In genomic region chr1:28756846-28757245, GRCh38 we compare ENCODE assay signal across 11 cellular contexts. TPM values are rescaled to one million over a fixed set of nuclear protein-coding genes. Genes with fewer than 3 reads are reported as not detected.
DNase-seq lines count a peak whose midpoint lies in the region; ATAC-seq and TF ChIP-seq lines count a peak whose summit lies in the region.
"Had no signal": no experiment of that assay in that cellular context is flagged by ENCODE, and none has a peak within 500 bp of the region (broad histone marks: within the 10 kb centered on the region; RNA-seq: fewer than 3 reads in every experiment).

No MANE protein-coding gene starts in this region.

- H3K79me2 ChIP-seq in DOHH2 (ENCODE audit: control insufficient read depth, low read length) = peaks cover 100% of the 10 kb centered on the region

- H3K4me3 Mint-ChIP-seq in memory B cell = no peak overlapping the region
- H3K4me3 Mint-ChIP-seq: activated CD4-positive, alpha-beta memory T cell treated with anti-CD3 and anti-CD28 coated beads for 36 hours had no signal

- H3K4me1 ChIP-seq in DOHH2 (ENCODE audit: control insufficient read depth, low read length) = peaks cover 8% of the 10 kb centered on the region; the same call in 1 of the 2 replicates

- H3K9me3 Mint-ChIP-seq in memory B cell = no peaks in the 10 kb centered on the region
- H3K9me3 Mint-ChIP-seq: activated CD4-positive, alpha-beta memory T cell treated with anti-CD3 and anti-CD28 coated beads for 36 hours; stimulated activated naive CD8-positive, alpha-beta T cell treated with anti-CD3 and anti-CD28 coated beads, Interleukin-15, amount 100 ng/mL, for 72 hours had no signal

- H3K27ac ChIP-seq in DOHH2 (ENCODE audit: low read depth, low read length) = no peak overlapping the region

- H3K4me3 ChIP-seq in DOHH2 (ENCODE audit: low read length) (no peak overlapping the region), LNCaP clone FGC (ENCODE audit: low read depth, low read length) (no peak overlapping the region)
- H3K4me3 ChIP-seq: adrenal gland had no signal

- no peaks in the 10 kb centered on the region for H3K27me3 Mint-ChIP-seq in memory B cell
- H3K27me3 Mint-ChIP-seq: activated CD4-positive, alpha-beta memory T cell treated with anti-CD3 and anti-CD28 coated beads for 36 hours; stimulated activated naive CD8-positive, alpha-beta T cell treated with anti-CD3 and anti-CD28 coated beads, Interleukin-15, amount 100 ng/mL, for 72 hours had no signal

- peak; percentile 41 for ATAC-seq in memory B cell (ENCODE audit: low read depth)
- no peak for ATAC-seq in HG02885 (IDR thresholded peaks at IDR 0.05; ENCODE audit: poor library complexity, unreplicated experiment)
- no peak for ATAC-seq in stimulated activated naive CD8-positive, alpha-beta T cell treated with anti-CD3 and anti-CD28 coated beads, Interleukin-15, Interleukin-2, amounts not matched to agents 100 U/mL and 50 U/mL, for 24 hours
- ATAC-seq: stimulated activated naive CD8-positive, alpha-beta T cell treated with anti-CD3 and anti-CD28 coated beads, Interleukin-15, amount 100 ng/mL, for 72 hours had no signal

- peaks cover 44% of the 10 kb centered on the region for H4K20me1 ChIP-seq in DOHH2 (ENCODE audit: control insufficient read depth, insufficient read depth, low read depth, low read length)

- H3K36me3 Mint-ChIP-seq in memory B cell = peaks cover 17% of the 10 kb centered on the region

- H3K27me3 ChIP-seq in DOHH2 (ENCODE audit: control insufficient read depth, low read length) = no peaks in the 10 kb centered on the region
- H3K27me3 ChIP-seq: adrenal gland had no signal

- H3K27ac Mint-ChIP-seq in memory B cell = no peak overlapping the region
- H3K27ac Mint-ChIP-seq: activated CD4-positive, alpha-beta memory T cell treated with anti-CD3 and anti-CD28 coated beads for 36 hours had no signal

- H3K9me3 ChIP-seq in DOHH2 (ENCODE audit: control insufficient read depth, insufficient read depth, low read length) = no peaks in the 10 kb centered on the region
- H3K9me3 ChIP-seq: adrenal gland had no signal

- H3K4me2 ChIP-seq in DOHH2 (ENCODE audit: low read length) = no peak overlapping the region

- H3F3A ChIP-seq in DOHH2 (ENCODE audit: control insufficient read depth, insufficient read depth) = peaks cover 8% of the 10 kb centered on the region; the same call in 1 of the 2 replicates

- no peak for DNase-seq in LNCaP clone FGC (ENCODE audit: low read depth)
- DNase-seq in dermis blood vessel endothelial cell = peak; percentile 45
- DNase-seq in memory B cell (ENCODE audit: low spot score in 2 of 2) = no peak
- no peak for DNase-seq in DMS114 treated with DMSO at 0.1 percent for 48 hours (lab: John Stamatoyannopoulos, UW; ENCODE audit: unreplicated experiment)
- no peak for DNase-seq in stimulated activated naive CD8-positive, alpha-beta T cell treated with anti-CD3 and anti-CD28 coated beads, Interleukin-15, Interleukin-2, amounts not matched to agents 100 U/mL and 50 U/mL, for 24 hours
- DNase-seq: activated CD4-positive, alpha-beta memory T cell treated with anti-CD3 and anti-CD28 coated beads for 36 hours; adrenal gland; NCI-H2227 treated with DMSO at 0.1 percent for 48 hours; stimulated activated naive CD8-positive, alpha-beta T cell treated with anti-CD3 and anti-CD28 coated beads, Interleukin-15, amount 100 ng/mL, for 72 hours had no signal

- H3K4me1 Mint-ChIP-seq in memory B cell = peaks cover 14% of the 10 kb centered on the region

- TF ChIP-seq CTCF in DOHH2 (IDR thresholded peaks at IDR 0.05; ENCODE audit: low read depth, low read length, poor library complexity, severe bottlenecking) (peak; percentile 43), LNCaP clone FGC (IDR thresholded peaks at IDR 0.05; ENCODE audit: control insufficient read depth, extremely low read depth, insufficient read depth) (peak; percentile 47)

- H3K9me2 ChIP-seq in DOHH2 (replicated peaks; ENCODE audit: control insufficient read depth, low read length) = no peaks in the 10 kb centered on the region

- H3K36me3 ChIP-seq in DOHH2 (ENCODE audit: control insufficient read depth, low read length) = peaks cover 78% of the 10 kb centered on the region

RNA-seq across cellular contexts. Expression of gene YTHDF2, which starts 20.1 kb away (rescaled TPM):
- total RNA-seq in dermis blood vessel endothelial cell = 94.1 and 103 TPM in 2 replicates

RNA-seq across cellular contexts. Expression of gene OPRD1, which starts 55.1 kb away (rescaled TPM):
- under 0.01 TPM in 1 of 2 replicates, not detected in the other for total RNA-seq in dermis blood vessel endothelial cell
- total RNA-seq: activated CD4-positive, alpha-beta memory T cell treated with anti-CD3 and anti-CD28 coated beads for 36 hours had no signal
